In genomic region chr19:39878866-39879265, GRCh38 we compare ENCODE assay signal across 1 cellular context. TPM values are rescaled to one million over a fixed set of nuclear protein-coding genes. Genes with fewer than 3 reads are reported as not detected.
"Had no signal": no experiment of that assay in that cellular context is flagged by ENCODE, and none has a peak within 500 bp of the region (broad histone marks: within the 10 kb centered on the region; RNA-seq: fewer than 3 reads in every experiment).

No MANE protein-coding gene starts in this region.

RNA-seq across cellular contexts. Expression of gene FCGBP, which starts 55.6 kb away (rescaled TPM):
- total RNA-seq: endothelial cell of umbilical vein had no signal
